8 cellular contexts compared by ENCODE assay signal in genomic region chr16:28950648-28951409, GRCh38. TPM values are rescaled to one million over a fixed set of nuclear protein-coding genes. Genes with fewer than 3 reads are reported as not detected.
DNase-seq lines count a peak whose midpoint lies in the region; FAIRE-seq and TF ChIP-seq lines count a peak whose summit lies in the region.

TSS of gene NFATC2IP (plus strand) at chr16:28950937. CDS start at chr16:28951012, 75 bp downstream.

- peaks cover 6% of the 10 kb centered on the region for H3K79me1 ChIP-seq in neuronal stem cell (ENCODE audit: low read depth, low read length)

- H3K27ac ChIP-seq in neuronal stem cell (replicated peaks; ENCODE audit: low read length): peak within 1 kb of the TSS; percentile 82

- no peak within 1 kb of the TSS for H4K8ac ChIP-seq in neuronal stem cell (ENCODE audit: low read depth, low read length)

- no peak within 1 kb of the TSS for H2BK120ac ChIP-seq in neuronal stem cell (ENCODE audit: low read depth, low read length)

- H4K91ac ChIP-seq in neuronal stem cell (ENCODE audit: low read depth, low read length, poor library complexity): no peak within 1 kb of the TSS

- H3K27ac Mint-ChIP-seq in activated naive CD4-positive, alpha-beta T cell treated with anti-CD3 and anti-CD28 coated beads for 36 hours: peak within 1 kb of the TSS; percentile 93

- H3K27me3 ChIP-seq in neuronal stem cell (ENCODE audit: control insufficient read depth in 3 of 3, insufficient read depth in 3 of 3, low read depth in 1 of 3, low read length in 3 of 3): no peaks in the 10 kb centered on the region

- DNase-seq in GM03348 (ENCODE audit: low spot score) (peak; percentile 99), HFF-Myc (ENCODE audit: extremely low read depth, low read depth) (peak; percentile 100), NAMALWA (ENCODE audit: low spot score) (peak; percentile 100), SK-N-DZ (ENCODE audit: low spot score) (peak; percentile 100), frontal cortex (ENCODE audit: low spot score in 2 of 2) (peak; percentile 98 to 99), neuronal stem cell (ENCODE audit: low spot score) (peak; percentile 99)
- DNase-seq in activated naive CD4-positive, alpha-beta T cell treated with anti-CD3 and anti-CD28 coated beads for 36 hours: peak; percentile 100

- H3K18ac ChIP-seq in neuronal stem cell (ENCODE audit: low read length): peak within 1 kb of the TSS; percentile 95

- H3K14ac ChIP-seq in neuronal stem cell (ENCODE audit: low read length): peak within 1 kb of the TSS; percentile 71

- intact Hi-C loops in activated naive CD4-positive, alpha-beta T cell treated with anti-CD3 and anti-CD28 coated beads for 36 hours (cut with micrococcal nuclease): loop anchor here (1.0 to 10.0 kb wide), 8 partner anchors 23 to 1014 kb away; partner anchors contain the start of genes RABEP2, SPNS1, TMEM219 and TUFM

- no peaks in the 10 kb centered on the region for H3K9me3 ChIP-seq in neuronal stem cell (replicated peaks in 1 of 2; ENCODE audit: control insufficient read depth in 2 of 2, insufficient read depth in 1 of 2, low read depth in 1 of 2, low read length in 2 of 2)

- CTCF ChIA-PET in activated naive CD4-positive, alpha-beta T cell treated with anti-CD3 and anti-CD28 coated beads for 36 hours (lab: Charles Lee): no interaction called here

- peaks cover 21 to 38% of the 10 kb centered on the region in 2 donors for H3K36me3 ChIP-seq in neuronal stem cell (replicated peaks in 1 of 2; ENCODE audit: control insufficient read depth in 2 of 2, insufficient read depth in 2 of 2, low read length in 2 of 2)

- H2AK5ac ChIP-seq in neuronal stem cell (ENCODE audit: low read depth, low read length): peak within 1 kb of the TSS; percentile 37

- no peaks in the 10 kb centered on the region for H3K27me3 Mint-ChIP-seq in activated naive CD4-positive, alpha-beta T cell treated with anti-CD3 and anti-CD28 coated beads for 36 hours (ENCODE audit: low read depth)

- peaks cover 8% of the 10 kb centered on the region in 2 donors for H3K4me1 ChIP-seq in neuronal stem cell (ENCODE audit: control insufficient read depth in 2 of 2, insufficient read depth in 1 of 2, low read depth in 1 of 2, low read length in 2 of 2)

- H3K9ac ChIP-seq in neuronal stem cell (ENCODE audit: low read depth, low read length, poor library complexity): peak within 1 kb of the TSS; percentile 94

- peaks cover 32% of the 10 kb centered on the region for H3K4me1 Mint-ChIP-seq in activated naive CD4-positive, alpha-beta T cell treated with anti-CD3 and anti-CD28 coated beads for 36 hours (ENCODE audit: low read depth)

- peak within 1 kb of the TSS; percentile 76 for H3K4ac ChIP-seq in neuronal stem cell (ENCODE audit: low read length)

- no peak within 1 kb of the TSS for H2BK12ac ChIP-seq in neuronal stem cell (ENCODE audit: low read length)

- H2BK5ac ChIP-seq in neuronal stem cell (ENCODE audit: low read length): peak within 1 kb of the TSS; percentile 98

- peak within 1 kb of the TSS; percentile 91 for H3K4me3 ChIP-seq in HFF-Myc (replicated peaks; ENCODE audit: low read depth, low read length)
- peak within 1 kb of the TSS; percentile 85 to 91 for H3K4me3 ChIP-seq in neuronal stem cell (ENCODE audit: low read length in 2 of 2)

- no CpG with 5 or more reads among the region's 79 CpGs for WGBS in neuronal stem cell (ENCODE audit: extremely low coverage in 2 of 2, insufficient read length in 2 of 2, insufficient replicate concordance in 1 of 2), 2 donors

- peak within 1 kb of the TSS; percentile 85 for H3K23ac ChIP-seq in neuronal stem cell (ENCODE audit: low read depth, low read length, poor library complexity)

- peak within 1 kb of the TSS; percentile 94 for H3K4me3 Mint-ChIP-seq in activated naive CD4-positive, alpha-beta T cell treated with anti-CD3 and anti-CD28 coated beads for 36 hours

- TF ChIP-seq CTCF in HFF-Myc (IDR thresholded peaks at IDR 0.05; ENCODE audit: low read depth, low read length, missing control alignments): no peak
- no peak for TF ChIP-seq CTCF in subcutaneous adipose tissue (IDR thresholded peaks at IDR 0.05; ENCODE audit: low read depth)

- no peaks in the 10 kb centered on the region for H3K9me3 Mint-ChIP-seq in activated naive CD4-positive, alpha-beta T cell treated with anti-CD3 and anti-CD28 coated beads for 36 hours

- peak; percentile 99 for FAIRE-seq in frontal cortex (lab: Jason Lieb, UNC)

- peak within 1 kb of the TSS; percentile 97 for H2AFZ ChIP-seq in neuronal stem cell (ENCODE audit: low read length)

- peak within 1 kb of the TSS; percentile 83 for H3K4me2 ChIP-seq in neuronal stem cell (ENCODE audit: insufficient read depth, low read length, poor library complexity, severe bottlenecking)

- peak within 1 kb of the TSS; percentile 67 for H2BK15ac ChIP-seq in neuronal stem cell (ENCODE audit: low read length)

- peaks cover 24% of the 10 kb centered on the region for H3K36me3 Mint-ChIP-seq in activated naive CD4-positive, alpha-beta T cell treated with anti-CD3 and anti-CD28 coated beads for 36 hours (ENCODE audit: low read depth)

RNA-seq across cellular contexts. Expression of gene NFATC2IP, which starts in this region (rescaled TPM):
- 40.0 and 57.1 TPM in 2 replicates for polyA plus RNA-seq in SK-N-DZ (2014; cell fraction: cytosol; rRNA removed)
- 114 and 154 TPM in 2 replicates for polyA plus RNA-seq in SK-N-DZ (2014; cell fraction: nucleus; rRNA removed)
- total RNA-seq in activated naive CD4-positive, alpha-beta T cell treated with anti-CD3 and anti-CD28 coated beads for 36 hours: 10 to 100 TPM; 55.5 to 58.9 TPM
- 17.9 TPM for total RNA-seq in frontal cortex
- polyA plus RNA-seq in neuronal stem cell (2013, experiment 1 of 2): 22.8 TPM
- 23.4 TPM for polyA plus RNA-seq in neuronal stem cell (2013, experiment 2 of 2)
- total RNA-seq in subcutaneous adipose tissue: 10 to 100 TPM; 18.2 to 33.5 (median 23.8) TPM

Comparison
In these comparisons a context has a peak if more than half of its experiments do, and no peak if none do; other contexts are left out.
1. Peak in every context shown above with its lines: DNase-seq, H3K4me3 ChIP-seq and H3K27ac ChIP-seq.